In genomic region chr1:221487781-221488520, GRCh38 we compare ENCODE assay signal across 14 cellular contexts.
DNase-seq lines count a peak whose midpoint lies in the region; ATAC-seq and TF ChIP-seq lines count a peak whose summit lies in the region.
"Had no signal": no experiment of that assay in that cellular context is flagged by ENCODE, and none has a peak within 500 bp of the region (broad histone marks: within the 10 kb centered on the region; RNA-seq: fewer than 3 reads in every experiment).

No MANE protein-coding gene starts in this region.

- ATAC-seq in HG03280 (IDR thresholded peaks at IDR 0.05; ENCODE audit: unreplicated experiment) (no peak), HG02623 (IDR thresholded peaks at IDR 0.05; ENCODE audit: unreplicated experiment) (no peak)
- ATAC-seq: GM23338; naive thymus-derived CD4-positive, alpha-beta T cell; T-cell had no signal

- DNase-seq in NCI-H2029 (lab: John Stamatoyannopoulos, UW), result peak; percentile 53
- DNase-seq in NCI-H2029 treated with DMSO at 0.1 percent for 48 hours (lab: John Stamatoyannopoulos, UW), result no peak
- peak; percentile 64 for DNase-seq in NCI-H774 (lab: John Stamatoyannopoulos, UW)
- peak; percentile 88 for DNase-seq in epithelial cell of esophagus (ENCODE audit: low read depth)
- peak; percentile 35 for DNase-seq in skeletal muscle cell (ENCODE audit: low read depth)
- DNase-seq in activated CD8-positive, alpha-beta memory T cell treated with anti-CD3 and anti-CD28 coated beads, Interleukin-2, amount 50 U/mL, for 48 hours, result no peak
- DNase-seq: activated CD4-positive, alpha-beta memory T cell treated with anti-CD3 and anti-CD28 coated beads for 36 hours; naive thymus-derived CD4-positive, alpha-beta T cell; NCI-H524; spleen; T-cell had no signal

- TF ChIP-seq CTCF in epithelial cell of esophagus (IDR thresholded peaks at IDR 0.05; ENCODE audit: insufficient read depth, low read depth, low read length, missing control alignments), result no peak

- H3K4me3 ChIP-seq in epithelial cell of esophagus (ENCODE audit: low read length) (no peak overlapping the region), skeletal muscle cell (ENCODE audit: low read depth, low read length) (no peak overlapping the region)
- H3K4me3 ChIP-seq: GM23338, spleen had no signal

Comparison
In these comparisons a context has a peak if more than half of its experiments do, and no peak if none do; other contexts are left out.
1. DNase-seq: peak in NCI-H2029 (single experiment), NCI-H774 (single experiment), epithelial cell of esophagus (single experiment) and skeletal muscle cell (single experiment); none in NCI-H2029 treated with DMSO at 0.1 percent for 48 hours (single experiment) and activated CD8-positive, alpha-beta memory T cell treated with anti-CD3 and anti-CD28 coated beads, Interleukin-2, amount 50 U/mL, for 48 hours (single experiment).